ENCODE assay signal across 8 cellular contexts in genomic region chr17:8435245-8436168, GRCh38. TPM values are rescaled to one million over a fixed set of nuclear protein-coding genes. Genes with fewer than 3 reads are reported as not detected.
DNase-seq lines count a peak whose midpoint lies in the region; ATAC-seq and TF ChIP-seq lines count a peak whose summit lies in the region.

Gene NDEL1 (plus strand): TSS chr17:8435884. CDS start chr17:8444272, 8,388 bp downstream.

- H3K9me3 Mint-ChIP-seq in nephron, result no peaks in the 10 kb centered on the region

- H3K4me1 ChIP-seq in MM.1S (ENCODE audit: low read length), result peaks cover 4% of the 10 kb centered on the region; the same call in 1 of the 2 replicates

- H3K27me3 Mint-ChIP-seq in nephron (ENCODE audit: low read depth), result no peaks in the 10 kb centered on the region

- H3K36me3 Mint-ChIP-seq in nephron (ENCODE audit: low read depth), result peaks cover 5% of the 10 kb centered on the region

- peak; percentile 99 for ATAC-seq in stimulated activated naive CD8-positive, alpha-beta T cell treated with anti-CD3 and anti-CD28 coated beads, Interleukin-15, Interleukin-2, amounts not matched to agents 100 U/mL and 50 U/mL, for 24 hours

- H3K9me2 ChIP-seq in MM.1S (replicated peaks; ENCODE audit: insufficient read depth, low read length), result no peaks in the 10 kb centered on the region

- peaks cover 46% of the 10 kb centered on the region for H3K79me2 ChIP-seq in MM.1S (ENCODE audit: low read length)

- H3K9ac ChIP-seq in MM.1S (ENCODE audit: low read length), result peak within 1 kb of the TSS; percentile 99

- in situ Hi-C loops in G401 (cut with HindIII; ENCODE audit: low sequenced_read_pairs), result no loop called here

- H4K20me1 ChIP-seq in MM.1S (ENCODE audit: insufficient read depth, low read length), result no peaks in the 10 kb centered on the region

- peak within 1 kb of the TSS; percentile 73 for H2AFZ ChIP-seq in MM.1S (ENCODE audit: low read length)

- TF ChIP-seq CTCF in MM.1S (IDR thresholded peaks at IDR 0.05; ENCODE audit: low read length) (no peak), fibroblast of the aortic adventitia (IDR thresholded peaks at IDR 0.05; ENCODE audit: insufficient read depth, low read length) (no peak), nephron (IDR thresholded peaks at IDR 0.05; ENCODE audit: unreplicated experiment in 3 of 3) (no peak)

- H3K4me2 ChIP-seq in MM.1S (ENCODE audit: low read depth, low read length), result peak within 1 kb of the TSS; percentile 69

- peaks cover 3% of the 10 kb centered on the region; the same call in 1 of the 2 replicates for H3F3A ChIP-seq in MM.1S (ENCODE audit: insufficient read depth, low read length)

- DNase-seq in G401 (ENCODE audit: low spot score), result peak; percentile 97
- peak; percentile 97 for DNase-seq in HCEC 1CT
- DNase-seq in MM.1S, result peak; percentile 99
- DNase-seq in SHP77 treated with DMSO at 0.1 percent for 48 hours (lab: John Stamatoyannopoulos, UW), result peak; percentile 93
- peak; percentile 100 for DNase-seq in activated effector memory CD4-positive, alpha-beta T cell treated with anti-CD3 and anti-CD28 coated beads, Interleukin-2, amount 50 U/mL, for 16 hours
- peak; percentile 97 for DNase-seq in fibroblast of the aortic adventitia (ENCODE audit: low read depth)
- DNase-seq in stimulated activated naive CD8-positive, alpha-beta T cell treated with anti-CD3 and anti-CD28 coated beads, Interleukin-15, Interleukin-2, amounts not matched to agents 100 U/mL and 50 U/mL, for 24 hours, result peak; percentile 100

- no peaks in the 10 kb centered on the region for H3K9me3 ChIP-seq in MM.1S (replicated peaks; ENCODE audit: insufficient read depth, low read length)

- H3K27ac Mint-ChIP-seq in nephron, result peak within 1 kb of the TSS; percentile 75 to 97 (median 97)

- peaks cover 13% of the 10 kb centered on the region for H3K4me1 Mint-ChIP-seq in nephron

- H3K4me3 ChIP-seq in MM.1S (ENCODE audit: low read length), result peak within 1 kb of the TSS; percentile 84
- peak within 1 kb of the TSS; percentile 92 for H3K4me3 ChIP-seq in fibroblast of the aortic adventitia (ENCODE audit: low read depth, low read length)

- H3K27me3 ChIP-seq in MM.1S (replicated peaks; ENCODE audit: insufficient read depth, low read length), result no peaks in the 10 kb centered on the region

- peak within 1 kb of the TSS; percentile 89 to 95 (median 94) for H3K4me3 Mint-ChIP-seq in nephron

- peak within 1 kb of the TSS; percentile 96 for H3K27ac ChIP-seq in MM.1S (ENCODE audit: low read length)

- no peaks in the 10 kb centered on the region; the same call in 1 of the 2 replicates for H3K36me3 ChIP-seq in MM.1S (replicated peaks; ENCODE audit: insufficient read depth, low read length)

RNA-seq across cellular contexts. Expression of gene NDEL1, which starts in this region (rescaled TPM):
- 22.3 and 33.4 TPM in 2 replicates for total RNA-seq in G401 (2014; rRNA removed; shearing (Covaris generic))
- total RNA-seq in fibroblast of the aortic adventitia (ENCODE audit: low replicate concordance), result 42.6 and 68.8 TPM in 2 replicates

Comparison
In these comparisons a context has a peak if more than half of its experiments do, and no peak if none do; other contexts are left out.
1. Peak in every context shown above with its lines: DNase-seq, ATAC-seq, H3K4me3 ChIP-seq and H3K27ac ChIP-seq.